In genomic region chr10:102300289-102300843, GRCh38 we compare ENCODE assay signal across 13 cellular contexts. TPM values are rescaled to one million over a fixed set of nuclear protein-coding genes. Genes with fewer than 3 reads are reported as not detected.
DNase-seq lines count a peak whose midpoint lies in the region; ATAC-seq and TF ChIP-seq lines count a peak whose summit lies in the region.
"Had no signal": no experiment of that assay in that cellular context is flagged by ENCODE, and none has a peak within 500 bp of the region (broad histone marks: within the 10 kb centered on the region; RNA-seq: fewer than 3 reads in every experiment).

No MANE protein-coding gene starts in this region.

- no peak for DNase-seq in activated CD8-positive, alpha-beta T cell treated with anti-CD3 and anti-CD28 coated beads for 36 hours
- no peak for DNase-seq in activated CD8-positive, alpha-beta T cell treated with anti-CD3 and anti-CD28 coated beads, Interleukin-2, amount 10 ng/mL, durations not matched to agents 7 days and 5 days
- DNase-seq in activated naive CD8-positive, alpha-beta T cell treated with anti-CD3 and anti-CD28 coated beads for 36 hours, result no peak
- DNase-seq in heart right ventricle (no peak), NCI-H2081 treated with DMSO at 0.1 percent for 48 hours (lab: John Stamatoyannopoulos, UW) (no peak)
- DNase-seq in stimulated activated CD4-positive, alpha-beta T cell treated with anti-CD3 and anti-CD28 coated beads, Interleukin-12 subunit alpha, Interleukin-12 subunit beta, amount 100 ng/mL, for 4 hours, result no peak
- DNase-seq: H9, NCI-H69, testis had no signal

- H3K27ac ChIP-seq in heart right ventricle, result peak overlapping the region; percentile 28 to 86 (median 76)
- H3K27ac ChIP-seq: BLaER1, testis had no signal

- H3K27me3 ChIP-seq in heart right ventricle, result no peaks in the 10 kb centered on the region
- H3K27me3 ChIP-seq: BLaER1, testis had no signal

- no peak overlapping the region for H3K4me3 ChIP-seq in heart right ventricle
- H3K4me3 ChIP-seq: BLaER1, testis had no signal

- POLR2A ChIA-PET in activated CD8-positive, alpha-beta T cell treated with anti-CD3 and anti-CD28 coated beads for 36 hours (lab: Charles Lee), result no interaction called here
- POLR2A ChIA-PET in activated CD8-positive, alpha-beta T cell treated with anti-CD3 and anti-CD28 coated beads, Interleukin-2, amount 10 ng/mL, durations not matched to agents 7 days and 5 days (lab: Charles Lee), result no interaction called here

- no peaks in the 10 kb centered on the region for H3K36me3 ChIP-seq in heart right ventricle

- intact Hi-C loops in activated CD8-positive, alpha-beta T cell treated with anti-CD3 and anti-CD28 coated beads for 36 hours (cut with micrococcal nuclease), result no loop called here
- intact Hi-C loops in heart right ventricle (cut with DNase I), result no loop called here

- no peak overlapping the region for H3K4me3 Mint-ChIP-seq in activated CD8-positive, alpha-beta T cell treated with anti-CD3 and anti-CD28 coated beads for 36 hours
- H3K4me3 Mint-ChIP-seq in activated CD8-positive, alpha-beta T cell treated with anti-CD3 and anti-CD28 coated beads, Interleukin-2, amount 10 ng/mL, durations not matched to agents 7 days and 5 days, result no peak overlapping the region
- no peak overlapping the region for H3K4me3 Mint-ChIP-seq in activated naive CD8-positive, alpha-beta T cell treated with anti-CD3 and anti-CD28 coated beads for 36 hours
- peak overlapping the region; percentile 56 for H3K4me3 Mint-ChIP-seq in stimulated activated naive CD8-positive, alpha-beta T cell treated with anti-CD3 and anti-CD28 coated beads, Interleukin-15, Interleukin-2, amounts not matched to agents 100 ng/mL and 50 ng/mL, for 24 hours
- H3K4me3 Mint-ChIP-seq: H9 had no signal

- peaks cover 3 to 43% (median 17%) of the 10 kb centered on the region in 9 donors for H3K4me1 ChIP-seq in heart right ventricle
- H3K4me1 ChIP-seq: BLaER1, testis had no signal

- H3K27me3 Mint-ChIP-seq in activated CD8-positive, alpha-beta T cell treated with anti-CD3 and anti-CD28 coated beads for 36 hours, result no peaks in the 10 kb centered on the region
- no peaks in the 10 kb centered on the region for H3K27me3 Mint-ChIP-seq in activated CD8-positive, alpha-beta T cell treated with anti-CD3 and anti-CD28 coated beads, Interleukin-2, amount 10 ng/mL, durations not matched to agents 7 days and 5 days (ENCODE audit: low read depth)
- H3K27me3 Mint-ChIP-seq in activated naive CD8-positive, alpha-beta T cell treated with anti-CD3 and anti-CD28 coated beads for 36 hours, result no peaks in the 10 kb centered on the region
- H3K27me3 Mint-ChIP-seq in stimulated activated naive CD8-positive, alpha-beta T cell treated with anti-CD3 and anti-CD28 coated beads, Interleukin-15, Interleukin-2, amounts not matched to agents 100 ng/mL and 50 ng/mL, for 24 hours, result no peaks in the 10 kb centered on the region

- H3K4me1 Mint-ChIP-seq in activated CD8-positive, alpha-beta T cell treated with anti-CD3 and anti-CD28 coated beads for 36 hours (ENCODE audit: low read depth), result peaks cover 26% of the 10 kb centered on the region
- peaks cover 17% of the 10 kb centered on the region for H3K4me1 Mint-ChIP-seq in activated CD8-positive, alpha-beta T cell treated with anti-CD3 and anti-CD28 coated beads, Interleukin-2, amount 10 ng/mL, durations not matched to agents 7 days and 5 days (ENCODE audit: low read depth)
- H3K4me1 Mint-ChIP-seq in activated naive CD8-positive, alpha-beta T cell treated with anti-CD3 and anti-CD28 coated beads for 36 hours, result peaks cover 23% of the 10 kb centered on the region
- peaks cover 26% of the 10 kb centered on the region for H3K4me1 Mint-ChIP-seq in stimulated activated naive CD8-positive, alpha-beta T cell treated with anti-CD3 and anti-CD28 coated beads, Interleukin-15, Interleukin-2, amounts not matched to agents 100 ng/mL and 50 ng/mL, for 24 hours (ENCODE audit: low read depth)
- H3K4me1 Mint-ChIP-seq: H9 had no signal

- no peaks in the 10 kb centered on the region for H3K9me3 Mint-ChIP-seq in activated CD8-positive, alpha-beta T cell treated with anti-CD3 and anti-CD28 coated beads for 36 hours
- no peaks in the 10 kb centered on the region for H3K9me3 Mint-ChIP-seq in activated CD8-positive, alpha-beta T cell treated with anti-CD3 and anti-CD28 coated beads, Interleukin-2, amount 10 ng/mL, durations not matched to agents 7 days and 5 days (ENCODE audit: insufficient read depth)
- H3K9me3 Mint-ChIP-seq in activated naive CD8-positive, alpha-beta T cell treated with anti-CD3 and anti-CD28 coated beads for 36 hours, result no peaks in the 10 kb centered on the region
- no peaks in the 10 kb centered on the region for H3K9me3 Mint-ChIP-seq in stimulated activated naive CD8-positive, alpha-beta T cell treated with anti-CD3 and anti-CD28 coated beads, Interleukin-15, Interleukin-2, amounts not matched to agents 100 ng/mL and 50 ng/mL, for 24 hours

- H3K27ac Mint-ChIP-seq in activated CD8-positive, alpha-beta T cell treated with anti-CD3 and anti-CD28 coated beads for 36 hours, result peak overlapping the region; percentile 83
- no peak overlapping the region for H3K27ac Mint-ChIP-seq in activated CD8-positive, alpha-beta T cell treated with anti-CD3 and anti-CD28 coated beads, Interleukin-2, amount 10 ng/mL, durations not matched to agents 7 days and 5 days
- peak overlapping the region; percentile 61 for H3K27ac Mint-ChIP-seq in activated naive CD8-positive, alpha-beta T cell treated with anti-CD3 and anti-CD28 coated beads for 36 hours
- H3K27ac Mint-ChIP-seq in stimulated activated naive CD8-positive, alpha-beta T cell treated with anti-CD3 and anti-CD28 coated beads, Interleukin-15, Interleukin-2, amounts not matched to agents 100 ng/mL and 50 ng/mL, for 24 hours, result peak overlapping the region; percentile 91
- H3K27ac Mint-ChIP-seq: H9 had no signal

- H3K36me3 Mint-ChIP-seq in activated CD8-positive, alpha-beta T cell treated with anti-CD3 and anti-CD28 coated beads for 36 hours (ENCODE audit: low read depth), result peaks cover 10% of the 10 kb centered on the region
- H3K36me3 Mint-ChIP-seq in activated CD8-positive, alpha-beta T cell treated with anti-CD3 and anti-CD28 coated beads, Interleukin-2, amount 10 ng/mL, durations not matched to agents 7 days and 5 days (ENCODE audit: low read depth), result peaks cover 8% of the 10 kb centered on the region
- H3K36me3 Mint-ChIP-seq in activated naive CD8-positive, alpha-beta T cell treated with anti-CD3 and anti-CD28 coated beads for 36 hours, result peaks cover 2% of the 10 kb centered on the region
- H3K36me3 Mint-ChIP-seq in stimulated activated naive CD8-positive, alpha-beta T cell treated with anti-CD3 and anti-CD28 coated beads, Interleukin-15, Interleukin-2, amounts not matched to agents 100 ng/mL and 50 ng/mL, for 24 hours (ENCODE audit: low read depth), result peaks cover 9% of the 10 kb centered on the region

- no peaks in the 10 kb centered on the region for H3K9me3 ChIP-seq in heart right ventricle
- H3K9me3 ChIP-seq: testis had no signal

- peak; percentile 69 for ATAC-seq in activated CD8-positive, alpha-beta T cell treated with anti-CD3 and anti-CD28 coated beads for 36 hours
- no peak for ATAC-seq in activated CD8-positive, alpha-beta T cell treated with anti-CD3 and anti-CD28 coated beads, Interleukin-2, amount 10 ng/mL, durations not matched to agents 7 days and 5 days
- ATAC-seq in heart right ventricle (peak; percentile 65 to 92 (median 84)), GM19023 (IDR thresholded peaks at IDR 0.05; ENCODE audit: unreplicated experiment) (no peak)

- CTCF ChIA-PET in activated CD8-positive, alpha-beta T cell treated with anti-CD3 and anti-CD28 coated beads for 36 hours (lab: Charles Lee), result interaction anchor here (1.7 to 2.9 kb wide), 2 partner anchors 51 to 69 kb away, joined by 8 to 12 read pairs; no protein-coding TSS in a partner anchor
- CTCF ChIA-PET in activated CD8-positive, alpha-beta T cell treated with anti-CD3 and anti-CD28 coated beads, Interleukin-2, amount 10 ng/mL, durations not matched to agents 7 days and 5 days (lab: Charles Lee), result interaction anchor here (0.6 to 1.5 kb wide), 6 partner anchors 16 to 70 kb away, joined by 3 to 6 read pairs (median 4); no protein-coding TSS in a partner anchor

- WGBS in heart right ventricle, 2 donors, result 52% methylated on average over 4 of the region's 4 CpGs

- no peak for TF ChIP-seq CTCF in activated CD8-positive, alpha-beta T cell treated with anti-CD3 and anti-CD28 coated beads for 36 hours (IDR thresholded peaks at IDR 0.05)
- no peak for TF ChIP-seq CTCF in heart right ventricle (IDR thresholded peaks at IDR 0.05)

RNA-seq across cellular contexts. Expression of gene GBF1, which starts 55.0 kb away (rescaled TPM):
- total RNA-seq in activated CD8-positive, alpha-beta T cell treated with anti-CD3 and anti-CD28 coated beads for 36 hours, result 10 to 100 TPM; 25.4 to 28.2 TPM
- total RNA-seq in activated CD8-positive, alpha-beta T cell treated with anti-CD3 and anti-CD28 coated beads, Interleukin-2, amount 10 ng/mL, durations not matched to agents 7 days and 5 days, result 10 to 100 TPM; 39.8 to 42.9 TPM
- 10 to 100 TPM; 29.3 to 29.5 TPM for total RNA-seq in activated naive CD8-positive, alpha-beta T cell treated with anti-CD3 and anti-CD28 coated beads for 36 hours
- total RNA-seq in heart right ventricle, result 10 to 100 TPM; 43.6 to 60.5 (median 50.7) TPM
- 10 to 100 TPM; 20.7 to 25.6 TPM for polyA plus RNA-seq in heart right ventricle

RNA-seq across cellular contexts. Expression of gene PITX3, which starts 59.1 kb away (rescaled TPM):
- total RNA-seq in activated CD8-positive, alpha-beta T cell treated with anti-CD3 and anti-CD28 coated beads for 36 hours, result under 1 TPM in 1 of 2 experiments, not detected in 1; 0.23 TPM
- total RNA-seq in activated CD8-positive, alpha-beta T cell treated with anti-CD3 and anti-CD28 coated beads, Interleukin-2, amount 10 ng/mL, durations not matched to agents 7 days and 5 days, result not detected
- total RNA-seq in activated naive CD8-positive, alpha-beta T cell treated with anti-CD3 and anti-CD28 coated beads for 36 hours, result under 1 TPM in 1 of 2 experiments, not detected in 1; 0.31 TPM
- 1 to 10 TPM in 4 of 10 donors, under 1 TPM in 6; 0.21 to 2.8 (median 0.86) TPM for total RNA-seq in heart right ventricle
- polyA plus RNA-seq in heart right ventricle, result 10 to 100 TPM in 1 of 2 donors, 1 to 10 TPM in 1; 1.8 to 10.4 TPM
- total RNA-seq: bronchial epithelial cell, H9 had no signal

Comparison
In these comparisons a context has a peak if more than half of its experiments do, and no peak if none do; other contexts are left out.
1. ATAC-seq: peak in activated CD8-positive, alpha-beta T cell treated with anti-CD3 and anti-CD28 coated beads for 36 hours (single experiment) and heart right ventricle (8 of 8); none in activated CD8-positive, alpha-beta T cell treated with anti-CD3 and anti-CD28 coated beads, Interleukin-2, amount 10 ng/mL, durations not matched to agents 7 days and 5 days (single experiment) and GM19023 (single experiment).